ENCODE assay signal across 1 cellular context in genomic region chr1:41109316-41110263, GRCh38.
TF ChIP-seq lines count a peak whose summit lies in the region.

No MANE protein-coding gene starts in this region.

TF ChIP-seq in K562, 482 proteins besides CTCF, POLR2A, EP300 and RAD21 (continued from another document and continues in another):
- TF ChIP-seq ZBTB26 (CRISPR knock-in tag; IDR thresholded peaks at IDR 0.05) (no peak), FOXK1 (CRISPR knock-in tag; IDR thresholded peaks at IDR 0.05; ENCODE audit: borderline replicate concordance) (no peak), NCOA1 (IDR thresholded peaks at IDR 0.05; ENCODE audit: low read depth) (no peak), KLF13 (tag; IDR thresholded peaks at IDR 0.05; ENCODE audit: borderline replicate concordance, low read depth) (no peak), ZNF140 (CRISPR knock-in tag; IDR thresholded peaks at IDR 0.05) (no peak), RUNX1 (IDR thresholded peaks at IDR 0.05; ENCODE audit: low read depth) (no peak), ZNF41 (CRISPR knock-in tag; conservative IDR thresholded peaks at IDR 0.05) (no peak), PCBP2 (IDR thresholded peaks at IDR 0.05; ENCODE audit: low read depth, low read length, poor library complexity, severe bottlenecking) (no peak), SMARCA5 (IDR thresholded peaks at IDR 0.05) (no peak), ARID4B (CRISPR knock-in tag; IDR thresholded peaks at IDR 0.05) (no peak), CHD1 (IDR thresholded peaks at IDR 0.05; ENCODE audit: low read length) (no peak), MYC (IDR thresholded peaks at IDR 0.05; ENCODE audit: low read depth, low read length) (no peak), MYC (CRISPR knock-in tag; IDR thresholded peaks at IDR 0.05; ENCODE audit: borderline replicate concordance, low read depth) (no peak), CCAR2 (IDR thresholded peaks at IDR 0.05; ENCODE audit: low read depth, low read length) (no peak), PHF21A (IDR thresholded peaks at IDR 0.05; ENCODE audit: borderline replicate concordance, low read depth) (no peak), YBX1 (IDR thresholded peaks at IDR 0.05) (no peak), PML (IDR thresholded peaks at IDR 0.05; ENCODE audit: low read length) (no peak), RBM22 (IDR thresholded peaks at IDR 0.05; ENCODE audit: low read depth, low read length, poor library complexity, severe bottlenecking) (no peak), SP1 (CRISPR knock-in tag; IDR thresholded peaks at IDR 0.05) (no peak), NKRF (IDR thresholded peaks at IDR 0.05; ENCODE audit: borderline replicate concordance) (no peak), XRCC4 (IDR thresholded peaks at IDR 0.05; ENCODE audit: extremely low read depth, insufficient read depth, insufficient read length) (no peak), STAT5A (IDR thresholded peaks at IDR 0.05; ENCODE audit: borderline replicate concordance, low read length) (no peak), ZNF318 (IDR thresholded peaks at IDR 0.05; ENCODE audit: borderline replicate concordance in 1 of 2, low read depth in 1 of 2) (0 out of 4 replicates have a peak, but pooled peaks of 1 of the 2 experiments have one; percentile 57), THAP7 (CRISPR knock-in tag; IDR thresholded peaks at IDR 0.05) (no peak), MEIS2 (IDR thresholded peaks at IDR 0.05; ENCODE audit: partially characterized antibody) (peak; percentile 5), ZNF224 (CRISPR knock-in tag; IDR thresholded peaks at IDR 0.05) (no peak)
- TF ChIP-seq, protein P1, sequence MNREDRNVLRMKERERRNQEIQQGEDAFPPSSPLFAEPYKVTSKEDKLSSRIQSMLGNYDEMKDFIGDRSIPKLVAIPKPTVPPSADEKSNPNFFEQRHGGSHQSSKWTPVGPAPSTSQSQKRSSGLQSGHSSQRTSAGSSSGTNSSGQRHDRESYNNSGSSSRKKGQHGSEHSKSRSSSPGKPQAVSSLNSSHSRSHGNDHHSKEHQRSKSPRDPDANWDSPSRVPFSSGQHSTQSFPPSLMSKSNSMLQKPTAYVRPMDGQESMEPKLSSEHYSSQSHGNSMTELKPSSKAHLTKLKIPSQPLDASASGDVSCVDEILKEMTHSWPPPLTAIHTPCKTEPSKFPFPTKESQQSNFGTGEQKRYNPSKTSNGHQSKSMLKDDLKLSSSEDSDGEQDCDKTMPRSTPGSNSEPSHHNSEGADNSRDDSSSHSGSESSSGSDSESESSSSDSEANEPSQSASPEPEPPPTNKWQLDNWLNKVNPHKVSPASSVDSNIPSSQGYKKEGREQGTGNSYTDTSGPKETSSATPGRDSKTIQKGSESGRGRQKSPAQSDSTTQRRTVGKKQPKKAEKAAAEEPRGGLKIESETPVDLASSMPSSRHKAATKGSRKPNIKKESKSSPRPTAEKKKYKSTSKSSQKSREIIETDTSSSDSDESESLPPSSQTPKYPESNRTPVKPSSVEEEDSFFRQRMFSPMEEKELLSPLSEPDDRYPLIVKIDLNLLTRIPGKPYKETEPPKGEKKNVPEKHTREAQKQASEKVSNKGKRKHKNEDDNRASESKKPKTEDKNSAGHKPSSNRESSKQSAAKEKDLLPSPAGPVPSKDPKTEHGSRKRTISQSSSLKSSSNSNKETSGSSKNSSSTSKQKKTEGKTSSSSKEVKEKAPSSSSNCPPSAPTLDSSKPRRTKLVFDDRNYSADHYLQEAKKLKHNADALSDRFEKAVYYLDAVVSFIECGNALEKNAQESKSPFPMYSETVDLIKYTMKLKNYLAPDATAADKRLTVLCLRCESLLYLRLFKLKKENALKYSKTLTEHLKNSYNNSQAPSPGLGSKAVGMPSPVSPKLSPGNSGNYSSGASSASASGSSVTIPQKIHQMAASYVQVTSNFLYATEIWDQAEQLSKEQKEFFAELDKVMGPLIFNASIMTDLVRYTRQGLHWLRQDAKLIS (CRISPR knock-in tag; IDR thresholded peaks at IDR 0.05): no peak
- TF ChIP-seq, protein P2, sequence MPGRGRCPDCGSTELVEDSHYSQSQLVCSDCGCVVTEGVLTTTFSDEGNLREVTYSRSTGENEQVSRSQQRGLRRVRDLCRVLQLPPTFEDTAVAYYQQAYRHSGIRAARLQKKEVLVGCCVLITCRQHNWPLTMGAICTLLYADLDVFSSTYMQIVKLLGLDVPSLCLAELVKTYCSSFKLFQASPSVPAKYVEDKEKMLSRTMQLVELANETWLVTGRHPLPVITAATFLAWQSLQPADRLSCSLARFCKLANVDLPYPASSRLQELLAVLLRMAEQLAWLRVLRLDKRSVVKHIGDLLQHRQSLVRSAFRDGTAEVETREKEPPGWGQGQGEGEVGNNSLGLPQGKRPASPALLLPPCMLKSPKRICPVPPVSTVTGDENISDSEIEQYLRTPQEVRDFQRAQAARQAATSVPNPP (IDR thresholded peaks at IDR 0.05; ENCODE audit: borderline replicate concordance, insufficient read depth, insufficient read length): no peak
